Comparison of ENCODE assay signal across 15 cellular contexts in genomic region chr3:146772211-146772743, GRCh38.
DNase-seq lines count a peak whose midpoint lies in the region; ATAC-seq and TF ChIP-seq lines count a peak whose summit lies in the region.
"Had no signal": no experiment of that assay in that cellular context is flagged by ENCODE, and none has a peak within 500 bp of the region (broad histone marks: within the 10 kb centered on the region; RNA-seq: fewer than 3 reads in every experiment).

No MANE protein-coding gene starts in this region.

- H2AFZ ChIP-seq in trophoblast cell (ENCODE audit: insufficient read depth, low read length, poor library complexity) = no peak overlapping the region

- no peak for TF ChIP-seq POLR2A in upper lobe of left lung (IDR thresholded peaks at IDR 0.05)

- TF ChIP-seq CTCF in upper lobe of left lung (IDR thresholded peaks at IDR 0.05) = no peak

- no peaks in the 10 kb centered on the region for H3K79me1 ChIP-seq in trophoblast cell (ENCODE audit: low read length)

- no peak overlapping the region for H4K91ac ChIP-seq in trophoblast cell (ENCODE audit: low read depth, low read length)

- H3K9ac ChIP-seq in trophoblast cell (ENCODE audit: low read length) = no peak overlapping the region
- H3K9ac ChIP-seq: BLaER1 treated with 17β-estradiol and CSF1 and Interleukin-3, amounts not matched to agents 10 nM and 100 nM had no signal

- H2BK120ac ChIP-seq in trophoblast cell (ENCODE audit: insufficient read depth, low read length, poor library complexity) = no peak overlapping the region

- no peak overlapping the region for H3K4me3 ChIP-seq in right cardiac atrium (ENCODE audit: low read length)
- H3K4me3 ChIP-seq in upper lobe of left lung = no peak overlapping the region
- H3K4me3 ChIP-seq in trophoblast cell (ENCODE audit: low read depth, low read length) = no peak overlapping the region
- H3K4me3 ChIP-seq: BLaER1 treated with 17β-estradiol and CSF1 and Interleukin-3, amounts not matched to agents 10 nM and 100 nM; GM12878; HAP-1 had no signal

- H3K79me2 ChIP-seq in trophoblast cell (ENCODE audit: control insufficient read depth, insufficient read depth, low read length, poor library complexity) = no peaks in the 10 kb centered on the region

- H2BK12ac ChIP-seq in trophoblast cell (ENCODE audit: low read length) = no peak overlapping the region

- no peaks in the 10 kb centered on the region for H3K36me3 ChIP-seq in upper lobe of left lung
- no peaks in the 10 kb centered on the region for H3K36me3 ChIP-seq in trophoblast cell (ENCODE audit: control insufficient read depth in 1 of 2, insufficient read depth in 2 of 2, low read length in 2 of 2)
- H3K36me3 ChIP-seq: BLaER1 treated with 17β-estradiol and CSF1 and Interleukin-3, amounts not matched to agents 10 nM and 100 nM; HAP-1 had no signal

- H3K4ac ChIP-seq in trophoblast cell (ENCODE audit: low read depth, low read length) = no peak overlapping the region

- H3K4me2 ChIP-seq in trophoblast cell (ENCODE audit: low read length) = no peak overlapping the region
- H3K4me2 ChIP-seq: BLaER1 treated with 17β-estradiol and CSF1 and Interleukin-3, amounts not matched to agents 10 nM and 100 nM had no signal

- no peaks in the 10 kb centered on the region for H3K27me3 ChIP-seq in right cardiac atrium (ENCODE audit: control insufficient read depth, insufficient read depth)
- H3K27me3 ChIP-seq in upper lobe of left lung = no peaks in the 10 kb centered on the region
- no peaks in the 10 kb centered on the region for H3K27me3 ChIP-seq in trophoblast cell (ENCODE audit: insufficient read depth, low read length)
- H3K27me3 ChIP-seq: BLaER1 treated with 17β-estradiol and CSF1 and Interleukin-3, amounts not matched to agents 10 nM and 100 nM had no signal

- TF ChIP-seq EP300 in upper lobe of left lung (IDR thresholded peaks at IDR 0.05) = no peak

- no peak overlapping the region for H3K14ac ChIP-seq in trophoblast cell (ENCODE audit: low read length)

- DNase-seq in right cardiac atrium = peak in 2 of 3 donors; percentile 46
- no peak for DNase-seq in Right ventricle myocardium inferior (ENCODE audit: missing footprints)
- DNase-seq in posterior vena cava (ENCODE audit: low spot score) = peak; percentile 78
- DNase-seq in upper lobe of left lung = peak in 1 of 2 donors; percentile 68
- no peak for DNase-seq in trophoblast cell
- DNase-seq: ACHN; Calu3; CD4-positive, alpha-beta T cell; DMS 273 treated with DMSO at 0.1 percent for 48 hours had no signal

- ATAC-seq in right cardiac atrium (no peak), Right ventricle myocardium inferior (no peak), upper lobe of left lung (ENCODE audit: low FRiP score in 2 of 2) (peak; percentile 17 to 55), GM19455 (IDR thresholded peaks at IDR 0.05; ENCODE audit: unreplicated experiment) (no peak), GM21786 (IDR thresholded peaks at IDR 0.05; ENCODE audit: unreplicated experiment) (no peak)
- ATAC-seq: GM12878, HepG2 had no signal

- no peak overlapping the region for H3K18ac ChIP-seq in trophoblast cell (ENCODE audit: low read length)

- H4K8ac ChIP-seq in trophoblast cell (ENCODE audit: low read depth, low read length) = no peak overlapping the region

- H3K27ac ChIP-seq in right cardiac atrium (ENCODE audit: low read length) = no peak overlapping the region
- H3K27ac ChIP-seq in upper lobe of left lung = no peak overlapping the region
- H3K27ac ChIP-seq in trophoblast cell (ENCODE audit: low read depth, low read length) = no peak overlapping the region
- H3K27ac ChIP-seq: BLaER1 treated with 17β-estradiol and CSF1 and Interleukin-3, amounts not matched to agents 10 nM and 100 nM had no signal

- H3K9me3 ChIP-seq in right cardiac atrium (ENCODE audit: control insufficient read depth, low read length) = no peaks in the 10 kb centered on the region
- peaks cover 0 to 4% (median 0%) of the 10 kb centered on the region in 4 donors for H3K9me3 ChIP-seq in upper lobe of left lung
- peaks cover 7% of the 10 kb centered on the region for H3K9me3 ChIP-seq in trophoblast cell (ENCODE audit: insufficient read depth, low read depth, low read length)
- H3K9me3 ChIP-seq: HAP-1 had no signal

- H3K23ac ChIP-seq in trophoblast cell (ENCODE audit: low read length) = no peak overlapping the region

- intact Hi-C loops in right cardiac atrium (cut with DNase I) = no loop called here
- intact Hi-C loops in Right ventricle myocardium inferior (cut with DNase I) = no loop called here
- intact Hi-C loops in posterior vena cava (cut with DNase I) = no loop called here

- WGBS in right cardiac atrium = 97% methylated on average over 34 of the region's 34 CpGs
- 94 to 95% methylated on average over 8 to 34 of the region's 34 CpGs for WGBS in upper lobe of left lung, 2 donors
- no CpG with 5 or more reads among the region's 34 CpGs for WGBS in trophoblast cell (ENCODE audit: extremely low coverage, insufficient coverage, insufficient read length)

- no peak overlapping the region for H2BK5ac ChIP-seq in trophoblast cell (ENCODE audit: low read depth, low read length, poor library complexity)

- no peaks in the 10 kb centered on the region for H3K4me1 ChIP-seq in right cardiac atrium (ENCODE audit: control insufficient read depth, insufficient read depth, low read length)
- no peaks in the 10 kb centered on the region for H3K4me1 ChIP-seq in upper lobe of left lung
- no peaks in the 10 kb centered on the region for H3K4me1 ChIP-seq in trophoblast cell (ENCODE audit: control insufficient read depth in 1 of 2, insufficient read depth in 2 of 2, low read length in 2 of 2)
- H3K4me1 ChIP-seq: BLaER1 treated with 17β-estradiol and CSF1 and Interleukin-3, amounts not matched to agents 10 nM and 100 nM; HAP-1 had no signal

- H2AK5ac ChIP-seq in trophoblast cell (ENCODE audit: low read length) = no peak overlapping the region

- no peak overlapping the region for H4K12ac ChIP-seq in trophoblast cell (ENCODE audit: low read depth, low read length)

Comparison
In these comparisons a context has a peak if more than half of its experiments do, and no peak if none do; other contexts are left out.
1. DNase-seq: peak in right cardiac atrium (2 of 3) and posterior vena cava (single experiment); none in Right ventricle myocardium inferior (single experiment) and trophoblast cell (0 of 2).
2. ATAC-seq: peak in upper lobe of left lung (2 of 2); none in right cardiac atrium (0 of 2), Right ventricle myocardium inferior (single experiment), GM19455 (single experiment) and GM21786 (single experiment).